Comparison of ENCODE assay signal across 1 cellular context in genomic region chr11:80846442-80846841, GRCh38.
TF ChIP-seq lines count a peak whose summit lies in the region.

No MANE protein-coding gene starts in this region.

TF ChIP-seq in endothelial cell of umbilical vein, 7 proteins besides CTCF, POLR2A, EP300 and RAD21 (continued from another document):
- TF ChIP-seq MAX (IDR thresholded peaks at IDR 0.05; ENCODE audit: insufficient read depth, insufficient read length) (no peak), POLR2AphosphoS5 (IDR thresholded peaks at IDR 0.05; ENCODE audit: insufficient read depth, low read depth, low read length) (no peak)
